In genomic region chr1:216502528-216503162, GRCh38 we compare ENCODE assay signal across 24 cellular contexts.
A peak's percentile ranks its signal among the peaks of the same experiment; 100 is the strongest.
DNase-seq lines count a peak whose midpoint lies in the region; ATAC-seq, FAIRE-seq and TF ChIP-seq lines count a peak whose summit lies in the region.
"Had no signal": no experiment of that assay in that cellular context is flagged by ENCODE, and none has a peak within 500 bp of the region (broad histone marks: within the 10 kb centered on the region; RNA-seq: fewer than 3 reads in every experiment).

No MANE protein-coding gene starts in this region.

- H3K27me3 Mint-ChIP-seq in natural killer cell (ENCODE audit: low read depth in 2 of 2), result no peaks in the 10 kb centered on the region
- H3K27me3 Mint-ChIP-seq: activated CD4-positive, alpha-beta T cell treated with anti-CD3 and anti-CD28 coated beads for 36 hours; activated naive CD4-positive, alpha-beta T cell treated with anti-CD3 and anti-CD28 coated beads, Interleukin-2, amount 50 U/mL, for 24 hours; naive thymus-derived CD4-positive, alpha-beta T cell; stimulated activated memory B cell treated with anti-CD40 and anti-IgM and Interleukin-4, amounts not matched to agents 10 μg/mL and 1 μg/mL and 100 μg/mL, for 72 hours had no signal

- H3K36me3 Mint-ChIP-seq in natural killer cell, result no peaks in the 10 kb centered on the region
- H3K36me3 Mint-ChIP-seq: activated naive CD4-positive, alpha-beta T cell treated with anti-CD3 and anti-CD28 coated beads, Interleukin-2, amount 50 U/mL, for 24 hours; naive thymus-derived CD4-positive, alpha-beta T cell; stimulated activated memory B cell treated with anti-CD40 and anti-IgM and Interleukin-4, amounts not matched to agents 10 μg/mL and 1 μg/mL and 100 μg/mL, for 72 hours had no signal

- H3K27ac Mint-ChIP-seq in natural killer cell, result no peak overlapping the region
- H3K27ac Mint-ChIP-seq: activated CD4-positive, alpha-beta T cell treated with anti-CD3 and anti-CD28 coated beads for 36 hours; activated naive CD4-positive, alpha-beta T cell treated with anti-CD3 and anti-CD28 coated beads, Interleukin-2, amount 50 U/mL, for 24 hours; activated T-helper 1 cell treated with anti-CD3 and anti-CD28 coated beads, Interleukin-12 subunit alpha, Interleukin-12 subunit beta, Interleukin-2, Interleukin-4 antibody, amounts not matched to agents 30 ng/mL and 10 ng/mL and 1 ng/mL, durations not matched to agents 14 hours and 24 hours and 36 hours; naive thymus-derived CD4-positive, alpha-beta T cell; stimulated activated memory B cell treated with anti-CD40 and anti-IgM and Interleukin-4, amounts not matched to agents 10 μg/mL and 1 μg/mL and 100 μg/mL, for 72 hours had no signal

- no peak for DNase-seq in D721Med (ENCODE audit: insufficient read length, low spot score)
- DNase-seq in M059J (ENCODE audit: low read depth), result peak; percentile 1
- DNase-seq in SK-MEL-5 (ENCODE audit: low read depth, low spot score), result peak; percentile 2
- DNase-seq in iPS-NIHi7 (ENCODE audit: extremely low spot score), result peak; percentile 33
- DNase-seq in natural killer cell, result no peak
- DNase-seq in NCI-H1105 treated with DMSO at 0.1 percent for 48 hours (lab: John Stamatoyannopoulos, UW), result no peak
- DNase-seq in activated CD4-positive, alpha-beta T cell treated with anti-CD3 and anti-CD28 coated beads, Interleukin-2, amount 50 U/mL, for 4 hours, result no peak
- DNase-seq: activated CD4-positive, alpha-beta T cell treated with anti-CD3 and anti-CD28 coated beads for 36 hours; aorta; Kasumi-1; left cardiac atrium; mesenchymal stem cell; naive thymus-derived CD4-positive, alpha-beta T cell; NCI-H1105; RPMI8226; stimulated activated CD4-positive, alpha-beta T cell treated with anti-CD3 and anti-CD28 coated beads, Interleukin-1b, Interleukin-23, amount 100 ng/mL, for 48 hours; SW 1271; testis had no signal

- in situ Hi-C loops in SK-MEL-5 (cut with HindIII; ENCODE audit: low pct_unique_long_range_greater_than_20kb, low sequenced_read_pairs), result no loop called here

- H3K4me1 Mint-ChIP-seq in natural killer cell, result no peaks in the 10 kb centered on the region
- H3K4me1 Mint-ChIP-seq: activated CD4-positive, alpha-beta T cell treated with anti-CD3 and anti-CD28 coated beads for 36 hours; activated naive CD4-positive, alpha-beta T cell treated with anti-CD3 and anti-CD28 coated beads, Interleukin-2, amount 50 U/mL, for 24 hours; naive thymus-derived CD4-positive, alpha-beta T cell had no signal

- no peak overlapping the region for H3K4me3 Mint-ChIP-seq in natural killer cell
- H3K4me3 Mint-ChIP-seq: activated CD4-positive, alpha-beta T cell treated with anti-CD3 and anti-CD28 coated beads for 36 hours; activated naive CD4-positive, alpha-beta T cell treated with anti-CD3 and anti-CD28 coated beads, Interleukin-2, amount 50 U/mL, for 24 hours; activated T-helper 1 cell treated with anti-CD3 and anti-CD28 coated beads, Interleukin-12 subunit alpha, Interleukin-12 subunit beta, Interleukin-2, Interleukin-4 antibody, amounts not matched to agents 30 ng/mL and 10 ng/mL and 1 ng/mL, durations not matched to agents 14 hours and 24 hours and 36 hours; naive thymus-derived CD4-positive, alpha-beta T cell; stimulated activated memory B cell treated with anti-CD40 and anti-IgM and Interleukin-4, amounts not matched to agents 10 μg/mL and 1 μg/mL and 100 μg/mL, for 72 hours had no signal

- TF ChIP-seq CTCF in D721Med (IDR thresholded peaks at IDR 0.05; ENCODE audit: insufficient read depth, missing control alignments) (no peak), natural killer cell (IDR thresholded peaks at IDR 0.05) (no peak)

- ATAC-seq in natural killer cell, result no peak
- no peak for ATAC-seq in HG03432 (IDR thresholded peaks at IDR 0.05; ENCODE audit: unreplicated experiment)
- ATAC-seq: activated CD4-positive, alpha-beta T cell treated with anti-CD3 and anti-CD28 coated beads for 36 hours; left cardiac atrium; naive thymus-derived CD4-positive, alpha-beta T cell; stimulated activated memory B cell treated with anti-CD40 and anti-IgM and Interleukin-4, amounts not matched to agents 10 μg/mL and 1 μg/mL and 100 μg/mL, for 72 hours had no signal

- peak; percentile 56 for FAIRE-seq in D721Med (lab: Jason Lieb, UNC)
- FAIRE-seq: GM18507, HTR-8/SVneo had no signal

- intact Hi-C loops in natural killer cell (cut with micrococcal nuclease), result no loop called here

- H3K9me3 Mint-ChIP-seq in natural killer cell, result peaks cover 10 to 11% of the 10 kb centered on the region in 2 donors
- H3K9me3 Mint-ChIP-seq: activated T-helper 1 cell treated with anti-CD3 and anti-CD28 coated beads, Interleukin-12 subunit alpha, Interleukin-12 subunit beta, Interleukin-2, Interleukin-4 antibody, amounts not matched to agents 30 ng/mL and 10 ng/mL and 1 ng/mL, durations not matched to agents 14 hours and 24 hours and 36 hours; stimulated activated memory B cell treated with anti-CD40 and anti-IgM and Interleukin-4, amounts not matched to agents 10 μg/mL and 1 μg/mL and 100 μg/mL, for 72 hours had no signal

Comparison
In these comparisons a context has a peak if more than half of its experiments do, and no peak if none do; other contexts are left out.
1. DNase-seq: peak in M059J (single experiment), SK-MEL-5 (single experiment) and iPS-NIHi7 (single experiment); none in D721Med (single experiment), natural killer cell (single experiment), NCI-H1105 treated with DMSO at 0.1 percent for 48 hours (single experiment) and activated CD4-positive, alpha-beta T cell treated with anti-CD3 and anti-CD28 coated beads, Interleukin-2, amount 50 U/mL, for 4 hours (0 of 2).